In genomic region chr6:36615018-36615761, GRCh38 we compare ENCODE assay signal across 8 cellular contexts. TPM values are rescaled to one million over a fixed set of nuclear protein-coding genes. Genes with fewer than 3 reads are reported as not detected.
DNase-seq lines count a peak whose midpoint lies in the region; ATAC-seq and TF ChIP-seq lines count a peak whose summit lies in the region.

No MANE protein-coding gene starts in this region.

- H3K27me3 Mint-ChIP-seq in activated T-cell treated with anti-CD3 and anti-CD28 coated beads, Interleukin-2, amount 50 U/mL, for 24 hours, result no peaks in the 10 kb centered on the region

- H3K4me3 ChIP-seq in GM12865 (ENCODE audit: low read depth, low read length) (no peak overlapping the region), fibroblast of the aortic adventitia (ENCODE audit: low read depth, low read length) (no peak overlapping the region), neutrophil (ENCODE audit: low read depth in 1 of 2, low read length in 1 of 2) (no peak overlapping the region)

- peak; percentile 55 for DNase-seq in AG08396 (ENCODE audit: low spot score)
- DNase-seq in GM12865 (ENCODE audit: low read depth), result peak; percentile 72
- DNase-seq in NCI-H69 (lab: John Stamatoyannopoulos, UW), result peak; percentile 81
- DNase-seq in activated T-cell treated with anti-CD3 and anti-CD28 coated beads, Interleukin-2, amount 50 U/mL, for 24 hours, result peak; percentile 56
- peak; percentile 81 for DNase-seq in fibroblast of the aortic adventitia (ENCODE audit: low read depth)
- no peak for DNase-seq in epidermal melanocyte (ENCODE audit: insufficient read length, low spot score)

- no peak overlapping the region for H3K4me3 Mint-ChIP-seq in activated T-cell treated with anti-CD3 and anti-CD28 coated beads, Interleukin-2, amount 50 U/mL, for 24 hours

- no peaks in the 10 kb centered on the region for H3K9me3 Mint-ChIP-seq in activated T-cell treated with anti-CD3 and anti-CD28 coated beads, Interleukin-2, amount 50 U/mL, for 24 hours

- ATAC-seq in GM18511 (IDR thresholded peaks at IDR 0.05; ENCODE audit: unreplicated experiment), result no peak

- H3K36me3 ChIP-seq in neutrophil, result peaks cover 30% of the 10 kb centered on the region

- H3K4me1 Mint-ChIP-seq in activated T-cell treated with anti-CD3 and anti-CD28 coated beads, Interleukin-2, amount 50 U/mL, for 24 hours (ENCODE audit: low read depth), result peaks cover 25% of the 10 kb centered on the region

- TF ChIP-seq CTCF in GM12865 (IDR thresholded peaks at IDR 0.05; ENCODE audit: insufficient read depth, low read depth, low read length, missing control alignments) (peak; percentile 76), fibroblast of the aortic adventitia (IDR thresholded peaks at IDR 0.05; ENCODE audit: insufficient read depth, low read length) (peak; percentile 78), neutrophil (IDR thresholded peaks at IDR 0.05) (peak; percentile 20)

- no peaks in the 10 kb centered on the region for H3K9me3 ChIP-seq in neutrophil

- H3K27ac ChIP-seq in neutrophil, result peak overlapping the region; percentile 44

- no peaks in the 10 kb centered on the region for H3K27me3 ChIP-seq in neutrophil

- H3K36me3 Mint-ChIP-seq in activated T-cell treated with anti-CD3 and anti-CD28 coated beads, Interleukin-2, amount 50 U/mL, for 24 hours (ENCODE audit: low read depth), result peaks cover 79% of the 10 kb centered on the region

- H3K27ac Mint-ChIP-seq in activated T-cell treated with anti-CD3 and anti-CD28 coated beads, Interleukin-2, amount 50 U/mL, for 24 hours, result peak overlapping the region; percentile 86

- peaks cover 20 to 42% of the 10 kb centered on the region in 2 experiments for H3K4me1 ChIP-seq in neutrophil (ENCODE audit: control insufficient read depth in 1 of 2, insufficient read depth in 1 of 2, low read depth in 1 of 2, low read length in 1 of 2)

RNA-seq across cellular contexts. Expression of gene SRSF3, which starts 21.0 kb away (rescaled TPM):
- 181 and 411 TPM in 2 replicates for total RNA-seq in fibroblast of the aortic adventitia (ENCODE audit: low replicate concordance)

Comparison
In these comparisons a context has a peak if more than half of its experiments do, and no peak if none do; other contexts are left out.
1. CTCF ChIP-seq: peak in every context shown above with its lines; median percentile 78 in fibroblast of the aortic adventitia; 76 in GM12865; 20 in neutrophil.